Comparison of ENCODE assay signal across 17 cellular contexts in genomic region chr12:90695415-90695814, GRCh38.
DNase-seq lines count a peak whose midpoint lies in the region; ATAC-seq and TF ChIP-seq lines count a peak whose summit lies in the region.
"Had no signal": no experiment of that assay in that cellular context is flagged by ENCODE, and none has a peak within 500 bp of the region (broad histone marks: within the 10 kb centered on the region; RNA-seq: fewer than 3 reads in every experiment).

No MANE protein-coding gene starts in this region.

- H3K36me3 ChIP-seq in cardiac muscle cell (no peaks in the 10 kb centered on the region), neuronal stem cell (replicated peaks in 1 of 2; ENCODE audit: control insufficient read depth in 2 of 2, insufficient read depth in 2 of 2, low read length in 2 of 2) (no peaks in the 10 kb centered on the region)
- H3K36me3 ChIP-seq: gastroesophageal sphincter, stomach, uterus had no signal

- no peak overlapping the region for H3K4ac ChIP-seq in neuronal stem cell (ENCODE audit: low read length)

- H3K4me3 Mint-ChIP-seq in chondrocyte (ENCODE audit: unreplicated experiment) (no peak overlapping the region), neural crest cell (no peak overlapping the region)
- no peak overlapping the region for H3K4me3 Mint-ChIP-seq in activated naive CD8-positive, alpha-beta T cell treated with anti-CD3 and anti-CD28 coated beads for 36 hours
- H3K4me3 Mint-ChIP-seq: nephron progenitor cell had no signal

- ATAC-seq in right cardiac atrium (no peak), HG02970 (IDR thresholded peaks at IDR 0.05; ENCODE audit: low FRiP score, unreplicated experiment) (no peak)
- ATAC-seq: body of pancreas, gastroesophageal sphincter had no signal

- H2BK15ac ChIP-seq in neuronal stem cell (ENCODE audit: low read length), result no peak overlapping the region

- H3K27ac ChIP-seq in cardiac muscle cell (no peak overlapping the region), right cardiac atrium (ENCODE audit: low read length) (no peak overlapping the region), neuronal stem cell (replicated peaks; ENCODE audit: low read length) (no peak overlapping the region)
- H3K27ac ChIP-seq: body of pancreas, gastroesophageal sphincter, stomach, uterus had no signal

- no peaks in the 10 kb centered on the region for H3K36me3 Mint-ChIP-seq in chondrocyte (ENCODE audit: low read depth)
- H3K36me3 Mint-ChIP-seq in neural crest cell (ENCODE audit: low read depth), result no peaks in the 10 kb centered on the region
- no peaks in the 10 kb centered on the region for H3K36me3 Mint-ChIP-seq in activated naive CD8-positive, alpha-beta T cell treated with anti-CD3 and anti-CD28 coated beads for 36 hours

- H3K9ac ChIP-seq in neuronal stem cell (ENCODE audit: low read depth, low read length, poor library complexity), result no peak overlapping the region

- no peak overlapping the region for H2AK5ac ChIP-seq in neuronal stem cell (ENCODE audit: low read depth, low read length)

- no peak overlapping the region for H3K23ac ChIP-seq in neuronal stem cell (ENCODE audit: low read depth, low read length, poor library complexity)

- H3K18ac ChIP-seq in neuronal stem cell (ENCODE audit: low read length), result no peak overlapping the region

- H3K4me1 Mint-ChIP-seq in chondrocyte (ENCODE audit: low read depth) (no peaks in the 10 kb centered on the region), neural crest cell (no peaks in the 10 kb centered on the region)
- H3K4me1 Mint-ChIP-seq in activated naive CD8-positive, alpha-beta T cell treated with anti-CD3 and anti-CD28 coated beads for 36 hours, result no peaks in the 10 kb centered on the region
- H3K4me1 Mint-ChIP-seq: nephron progenitor cell had no signal

- H3K4me3 ChIP-seq in cardiac muscle cell, result no peak overlapping the region
- H3K4me3 ChIP-seq in right cardiac atrium (ENCODE audit: low read length), result no peak overlapping the region
- H3K4me3 ChIP-seq in neuronal stem cell (ENCODE audit: low read length in 2 of 2), result no peak overlapping the region
- H3K4me3 ChIP-seq: body of pancreas, gastroesophageal sphincter, stomach, uterus had no signal

- no peak overlapping the region for H4K8ac ChIP-seq in neuronal stem cell (ENCODE audit: low read depth, low read length)

- 81% methylated on average over 2 of the region's 2 CpGs for WGBS in right cardiac atrium
- WGBS in neuronal stem cell (ENCODE audit: extremely low coverage in 2 of 2, insufficient read length in 2 of 2, insufficient replicate concordance in 1 of 2), 2 donors, result no CpG with 5 or more reads among the region's 2 CpGs

- H3K9me3 ChIP-seq in cardiac muscle cell (ENCODE audit: low read depth) (no peaks in the 10 kb centered on the region), right cardiac atrium (ENCODE audit: control insufficient read depth, low read length) (no peaks in the 10 kb centered on the region), neuronal stem cell (replicated peaks in 1 of 2; ENCODE audit: control insufficient read depth in 2 of 2, insufficient read depth in 1 of 2, low read depth in 1 of 2, low read length in 2 of 2) (no peaks in the 10 kb centered on the region)
- H3K9me3 ChIP-seq: body of pancreas, Caco-2, gastroesophageal sphincter, stomach, uterus had no signal

- no peaks in the 10 kb centered on the region for H3K27me3 Mint-ChIP-seq in chondrocyte (ENCODE audit: low read depth)
- no peaks in the 10 kb centered on the region for H3K27me3 Mint-ChIP-seq in neural crest cell (ENCODE audit: low read depth)
- H3K27me3 Mint-ChIP-seq in activated naive CD8-positive, alpha-beta T cell treated with anti-CD3 and anti-CD28 coated beads for 36 hours, result no peaks in the 10 kb centered on the region

- H2BK5ac ChIP-seq in neuronal stem cell (ENCODE audit: low read length), result no peak overlapping the region

- no peak overlapping the region for H4K91ac ChIP-seq in neuronal stem cell (ENCODE audit: low read depth, low read length, poor library complexity)

- H3K4me2 ChIP-seq in neuronal stem cell (ENCODE audit: insufficient read depth, low read length, poor library complexity, severe bottlenecking), result no peak overlapping the region

- H3K27ac Mint-ChIP-seq in chondrocyte (ENCODE audit: unreplicated experiment) (no peak overlapping the region), neural crest cell (ENCODE audit: unreplicated experiment) (no peak overlapping the region)
- no peak overlapping the region for H3K27ac Mint-ChIP-seq in activated naive CD8-positive, alpha-beta T cell treated with anti-CD3 and anti-CD28 coated beads for 36 hours
- H3K27ac Mint-ChIP-seq: nephron progenitor cell had no signal

- H3K9me3 Mint-ChIP-seq in chondrocyte (ENCODE audit: low read depth) (no peaks in the 10 kb centered on the region), neural crest cell (no peaks in the 10 kb centered on the region)
- H3K9me3 Mint-ChIP-seq in activated naive CD8-positive, alpha-beta T cell treated with anti-CD3 and anti-CD28 coated beads for 36 hours, result no peaks in the 10 kb centered on the region
- H3K9me3 Mint-ChIP-seq: nephron progenitor cell had no signal

- no peak overlapping the region for H2AFZ ChIP-seq in neuronal stem cell (ENCODE audit: low read length)

- peak; percentile 37 for TF ChIP-seq CTCF in cardiac muscle cell (IDR thresholded peaks at IDR 0.05; ENCODE audit: low read depth, low read length)
- peak; percentile 76 for TF ChIP-seq CTCF in chondrocyte (IDR thresholded peaks at IDR 0.05)
- TF ChIP-seq CTCF in neural crest cell (conservative IDR thresholded peaks at IDR 0.05), result peak; percentile 30

- H3K27me3 ChIP-seq in cardiac muscle cell, result no peaks in the 10 kb centered on the region
- H3K27me3 ChIP-seq in right cardiac atrium (ENCODE audit: control insufficient read depth, insufficient read depth), result no peaks in the 10 kb centered on the region
- no peaks in the 10 kb centered on the region for H3K27me3 ChIP-seq in neuronal stem cell (ENCODE audit: control insufficient read depth in 3 of 3, insufficient read depth in 3 of 3, low read depth in 1 of 3, low read length in 3 of 3)
- H3K27me3 ChIP-seq: body of pancreas, gastroesophageal sphincter, stomach, uterus had no signal

- H3K4me1 ChIP-seq in cardiac muscle cell (ENCODE audit: low read depth), result no peaks in the 10 kb centered on the region
- H3K4me1 ChIP-seq in right cardiac atrium (ENCODE audit: control insufficient read depth, insufficient read depth, low read length), result no peaks in the 10 kb centered on the region
- no peaks in the 10 kb centered on the region for H3K4me1 ChIP-seq in neuronal stem cell (ENCODE audit: control insufficient read depth in 2 of 2, insufficient read depth in 1 of 2, low read depth in 1 of 2, low read length in 2 of 2)
- H3K4me1 ChIP-seq: body of pancreas, Caco-2, gastroesophageal sphincter, stomach, uterus had no signal

- H2BK120ac ChIP-seq in neuronal stem cell (ENCODE audit: low read depth, low read length), result no peak overlapping the region

- DNase-seq in cardiac muscle cell (ENCODE audit: low read depth in 1 of 2, low spot score in 1 of 2), result peak in 1 of 2 donors; percentile 18
- no peak for DNase-seq in right cardiac atrium
- peak; percentile 34 for DNase-seq in OCI-M1 (lab: John Stamatoyannopoulos, UW)
- no peak for DNase-seq in chondrocyte (ENCODE audit: low spot score)
- DNase-seq in neural crest cell (ENCODE audit: low read depth, low spot score), result no peak
- DNase-seq in activated naive CD8-positive, alpha-beta T cell treated with anti-CD3 and anti-CD28 coated beads for 36 hours, result no peak
- DNase-seq in neuronal stem cell (ENCODE audit: low spot score), result no peak
- DNase-seq: body of pancreas; Caco-2; GDM1; NCI-H1694; nephron progenitor cell; stimulated activated CD4-positive, alpha-beta T cell treated with anti-CD3 and anti-CD28 coated beads, Interleukin-15, amount 100 ng/mL, for 24 hours; stomach; uterus had no signal

- H3K79me1 ChIP-seq in neuronal stem cell (ENCODE audit: low read depth, low read length), result no peaks in the 10 kb centered on the region

- no peak overlapping the region for H3K14ac ChIP-seq in neuronal stem cell (ENCODE audit: low read length)

- H2BK12ac ChIP-seq in neuronal stem cell (ENCODE audit: low read length), result no peak overlapping the region

- intact Hi-C loops in right cardiac atrium (cut with DNase I), result no loop called here
